27 cellular contexts compared by ENCODE assay signal in the genomic region with DNA sequence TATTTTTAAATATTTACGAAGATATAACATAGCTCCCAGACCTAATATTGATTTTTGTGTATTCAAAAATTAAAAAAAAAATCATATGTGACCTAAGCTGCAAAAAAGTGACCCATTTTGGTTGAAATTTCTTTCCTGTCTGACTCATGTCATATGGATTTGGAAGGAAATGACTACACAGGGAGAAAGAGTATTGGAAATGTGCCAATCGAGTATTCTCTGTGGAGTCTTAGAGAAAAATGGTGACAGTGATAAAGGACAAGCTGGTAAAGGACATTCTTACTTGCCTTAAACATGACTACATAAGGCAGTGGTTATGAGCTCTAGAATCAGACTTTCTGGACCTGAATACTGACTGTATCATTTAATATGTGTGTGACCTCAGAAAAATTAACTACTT.
A peak's percentile ranks its signal among the peaks of the same experiment; 100 is the strongest.
DNase-seq lines count a peak whose midpoint lies in the region; ATAC-seq and TF ChIP-seq lines count a peak whose summit lies in the region.
"Had no signal": no experiment of that assay in that cellular context is flagged by ENCODE, and none has a peak within 500 bp of the region (broad histone marks: within the 10 kb centered on the region; RNA-seq: fewer than 3 reads in every experiment).

No MANE protein-coding gene starts in this region.

- DNase-seq in A172 (ENCODE audit: low spot score), result peak; percentile 72
- DNase-seq in NCI-H446 treated with DMSO at 0.1 percent for 48 hours (lab: John Stamatoyannopoulos, UW), result peak; percentile 21
- DNase-seq in astrocyte of the spinal cord (ENCODE audit: low read depth, low spot score), result peak; percentile 47
- DNase-seq in fibroblast of the aortic adventitia (ENCODE audit: low read depth), result peak; percentile 33
- no peak for DNase-seq in SKM-1 treated with dmso at 0.1 percent for 144 hours (lab: John Stamatoyannopoulos, UW; ENCODE audit: unreplicated experiment)
- DNase-seq in Peyer's patch, result no peak
- DNase-seq in NCI-H2107 treated with DMSO at 0.1 percent for 48 hours (lab: John Stamatoyannopoulos, UW; ENCODE audit: unreplicated experiment), result no peak
- DNase-seq: activated CD4-positive, alpha-beta memory T cell treated with anti-CD3 and anti-CD28 coated beads, Interleukin-2, amount 10 ng/mL, durations not matched to agents 7 days and 5 days; activated T-cell treated with anti-CD3 and anti-CD28 coated beads for 4 hours; adrenal gland; central memory CD4-positive, alpha-beta T cell; effector CD4-positive, alpha-beta T cell; esophagus squamous epithelium; head of caudate nucleus; IMR-90; left colon; NCI-H1417; NCI-H2081 treated with DMSO at 0.1 percent for 48 hours; NCI-H524; pancreas; right cardiac atrium; Right ventricle myocardium superior had no signal

- no peak overlapping the region for H3K27ac ChIP-seq in Peyer's patch
- H3K27ac ChIP-seq: adrenal gland, BLaER1, esophagus squamous epithelium, pancreas had no signal

- in situ Hi-C loops in astrocyte of the spinal cord (cut with HindIII; ENCODE audit: low sequenced_read_pairs), result no loop called here

- no peaks in the 10 kb centered on the region for H3K27me3 ChIP-seq in Peyer's patch
- H3K27me3 ChIP-seq: adrenal gland, BLaER1, esophagus squamous epithelium, pancreas had no signal

- no peaks in the 10 kb centered on the region for H3K36me3 ChIP-seq in Peyer's patch
- H3K36me3 ChIP-seq: adrenal gland, BLaER1, esophagus squamous epithelium, pancreas had no signal

- H3K4me3 ChIP-seq in astrocyte of the spinal cord (ENCODE audit: low read depth, low read length), result no peak overlapping the region
- H3K4me3 ChIP-seq in fibroblast of the aortic adventitia (ENCODE audit: low read depth, low read length), result no peak overlapping the region
- H3K4me3 ChIP-seq in Peyer's patch, result no peak overlapping the region
- H3K4me3 ChIP-seq: adrenal gland, BLaER1, esophagus squamous epithelium, GM23338, pancreas had no signal

- H3K4me1 ChIP-seq in Peyer's patch, result no peaks in the 10 kb centered on the region
- H3K4me1 ChIP-seq: adrenal gland, BLaER1, pancreas had no signal

- peaks cover 0 to 3% (median 0%) of the 10 kb centered on the region in 4 donors for H3K9me3 ChIP-seq in Peyer's patch
- H3K9me3 ChIP-seq: adrenal gland, esophagus squamous epithelium, pancreas had no signal

- ATAC-seq in GM18520 (IDR thresholded peaks at IDR 0.05; ENCODE audit: unreplicated experiment), result no peak
- ATAC-seq: activated CD4-positive, CD25-positive, alpha-beta regulatory T cell treated with anti-CD3 and anti-CD28 coated beads, Interleukin-2, amount 50 U/mL, for 24 hours; GM23338; left colon; natural killer cell treated with Interleukin-12 subunit alpha and Interleukin-12 subunit beta and Interleukin-15 and Interleukin-18, amount 100 ng/mL, for 72 hours; right cardiac atrium had no signal

- TF ChIP-seq CTCF in astrocyte of the spinal cord (IDR thresholded peaks at IDR 0.05; ENCODE audit: low read depth, low read length), result no peak
- TF ChIP-seq CTCF in fibroblast of the aortic adventitia (IDR thresholded peaks at IDR 0.05; ENCODE audit: insufficient read depth, low read length), result no peak
- TF ChIP-seq CTCF in Peyer's patch (IDR thresholded peaks at IDR 0.05), result no peak

- TF ChIP-seq POLR2A in Peyer's patch (IDR thresholded peaks at IDR 0.05), result no peak

Comparison
In these comparisons a context has a peak if more than half of its experiments do, and no peak if none do; other contexts are left out.
1. DNase-seq: peak in A172 (single experiment), NCI-H446 treated with DMSO at 0.1 percent for 48 hours (single experiment), astrocyte of the spinal cord (single experiment) and fibroblast of the aortic adventitia (single experiment); none in SKM-1 treated with dmso at 0.1 percent for 144 hours (single experiment), Peyer's patch (0 of 3) and NCI-H2107 treated with DMSO at 0.1 percent for 48 hours (single experiment).